ENCODE assay signal across 8 cellular contexts in genomic region chr5:65035212-65036206, GRCh38.
A peak's percentile ranks its signal among the peaks of the same experiment; 100 is the strongest.
DNase-seq lines count a peak whose midpoint lies in the region; ATAC-seq, FAIRE-seq and TF ChIP-seq lines count a peak whose summit lies in the region.

No MANE protein-coding gene starts in this region.

- TF ChIP-seq EP300 in A549 (IDR thresholded peaks at IDR 0.05), result no peak

- H3K27ac Mint-ChIP-seq in chondrocyte (ENCODE audit: unreplicated experiment), result peak overlapping the region; percentile 86

- DNase-seq in A549 (ENCODE audit: low read depth in 1 of 2, low spot score in 1 of 2) (peak; percentile 89 to 91), NCI-H446 (lab: John Stamatoyannopoulos, UW) (peak; percentile 67 to 82), chondrocyte (ENCODE audit: low spot score) (peak; percentile 95), kidney glomerular epithelial cell (lab: John Stamatoyannopoulos, UW) (peak; percentile 90)
- peak; percentile 58 to 59 for DNase-seq in activated CD4-positive, alpha-beta T cell treated with anti-CD3 and anti-CD28 coated beads for 24 hours (ENCODE audit: low read depth in 2 of 2)
- DNase-seq in stimulated activated CD4-positive, alpha-beta T cell treated with anti-CD3 and anti-CD28 coated beads, Interleukin-15, amount 100 ng/mL, for 48 hours (ENCODE audit: low read depth in 2 of 2), result peak; percentile 62 to 71

- peak overlapping the region; percentile 64 for H3K4me3 Mint-ChIP-seq in chondrocyte (ENCODE audit: unreplicated experiment)

- ATAC-seq in A549 (peak; percentile 94 to 97), GM18867 (IDR thresholded peaks at IDR 0.05; ENCODE audit: unreplicated experiment) (peak; percentile 91), HG03097 (IDR thresholded peaks at IDR 0.05; ENCODE audit: low FRiP score, unreplicated experiment) (peak; percentile 74)

- TF ChIP-seq RAD21 in A549 (conservative IDR thresholded peaks at IDR 0.05 in 1 of 2, IDR thresholded peaks at IDR 0.05 in 1 of 2), result peak in 1 of 2 experiments; percentile 20; a peak in 1 of 5 replicates

- no peaks in the 10 kb centered on the region for H3K9me3 ChIP-seq in A549

- no peaks in the 10 kb centered on the region for H3K36me3 Mint-ChIP-seq in chondrocyte (ENCODE audit: low read depth)

- H3K9me3 Mint-ChIP-seq in chondrocyte (ENCODE audit: low read depth), result no peaks in the 10 kb centered on the region

- H3K27ac ChIP-seq in A549, result peak overlapping the region; percentile 94

- H3K4me2 ChIP-seq in A549, result peak overlapping the region; percentile 73

- TF ChIP-seq POLR2A in A549 (IDR thresholded peaks at IDR 0.05; ENCODE audit: low read length), result peak; percentile 63

- POLR2A ChIA-PET in A549 (lab: Yijun Ruan, JAX), result interaction anchor here (0.5 to 2.1 kb wide), 5 partner anchors 9 to 176 kb away, joined by 3 to 11 read pairs (median 4); no protein-coding TSS in a partner anchor

- CTCF ChIA-PET in A549 (lab: Yijun Ruan, JAX), result interaction anchor here (0.6 to 1.3 kb wide), 4 partner anchors 16 to 154 kb away, joined by 3 read pairs; no protein-coding TSS in a partner anchor

- peaks cover 9% of the 10 kb centered on the region; the same call in 2 of the 3 replicates for H3K4me1 ChIP-seq in A549

- H3K4me3 ChIP-seq in A549, result peak overlapping the region; percentile 55

- TF ChIP-seq CTCF in A549 (IDR thresholded peaks at IDR 0.05), result no peak
- peak; percentile 38 for TF ChIP-seq CTCF in chondrocyte (IDR thresholded peaks at IDR 0.05)

- peaks cover 39% of the 10 kb centered on the region for H3K4me1 Mint-ChIP-seq in chondrocyte (ENCODE audit: low read depth)

- WGBS in A549 (ENCODE audit: missing lambda C conversion rate), result 8% methylated on average over 42 of the region's 68 CpGs

- H3K27me3 Mint-ChIP-seq in chondrocyte (ENCODE audit: low read depth), result no peaks in the 10 kb centered on the region

- FAIRE-seq in A549 (lab: Jason Lieb, UNC), result no peak

TF ChIP-seq in A549, 52 proteins besides CTCF, POLR2A, EP300 and RAD21:
- TF ChIP-seq REST (IDR thresholded peaks at IDR 0.05), result peak; percentile 14; the same call in 1 of the 2 replicates
- no peak for TF ChIP-seq ZFP36 (IDR thresholded peaks at IDR 0.05; ENCODE audit: borderline replicate concordance, partially characterized antibody)
- TF ChIP-seq PHF8 (IDR thresholded peaks at IDR 0.05; ENCODE audit: borderline replicate concordance, low read depth), result peak; percentile 66; the same call in 1 of the 2 replicates
- TF ChIP-seq EHF (CRISPR knock-in tag; IDR thresholded peaks at IDR 0.05), result peak; percentile 20; the same call in 1 of the 2 replicates
- 0 out of 2 replicates have a peak, but pooled peaks have one; percentile 20 for TF ChIP-seq ATOH8 (CRISPR knock-in tag; IDR thresholded peaks at IDR 0.05; ENCODE audit: low read depth)
- TF ChIP-seq TP53 (CRISPR knock-in tag; IDR thresholded peaks at IDR 0.05), result 0 out of 2 replicates have a peak, but pooled peaks have one; percentile 34
- TF ChIP-seq E2F6 (IDR thresholded peaks at IDR 0.05; ENCODE audit: borderline replicate concordance, low read depth), result peak; percentile 90
- TF ChIP-seq HDAC2 (IDR thresholded peaks at IDR 0.05), result no peak
- peak; percentile 54; the same call in 1 of the 2 replicates for TF ChIP-seq RFX5 (IDR thresholded peaks at IDR 0.05)
- TF ChIP-seq CBX8 (IDR thresholded peaks at IDR 0.05), result no peak
- no peak for TF ChIP-seq HEYL (CRISPR knock-in tag; IDR thresholded peaks at IDR 0.05)
- no peak for TF ChIP-seq HOXB13 (CRISPR knock-in tag; IDR thresholded peaks at IDR 0.05; ENCODE audit: low read depth)
- peak; percentile 24; the same call in 1 of the 3 replicates for TF ChIP-seq SMC3 (IDR thresholded peaks at IDR 0.05)
- TF ChIP-seq CBX2 (IDR thresholded peaks at IDR 0.05; ENCODE audit: borderline replicate concordance, low read depth), result no peak
- peak; percentile 51; the same call in 1 of the 2 replicates for TF ChIP-seq NFE2L2 (conservative IDR thresholded peaks at IDR 0.05; ENCODE audit: low read length)
- no peak for TF ChIP-seq FOSL2 (IDR thresholded peaks at IDR 0.05)
- TF ChIP-seq FOSL2 (CRISPR knock-in tag; IDR thresholded peaks at IDR 0.05), result peak; percentile 93
- peak; percentile 61 to 67; a peak in 3 of 5 replicates for TF ChIP-seq JUN (IDR thresholded peaks at IDR 0.05)
- TF ChIP-seq MAFK (IDR thresholded peaks at IDR 0.05; ENCODE audit: partially characterized antibody), result peak; percentile 99
- TF ChIP-seq RNF2 (IDR thresholded peaks at IDR 0.05; ENCODE audit: borderline replicate concordance, low read depth), result no peak
- no peak for TF ChIP-seq ELK1 (IDR thresholded peaks at IDR 0.05; ENCODE audit: low read depth, low read length)
- TF ChIP-seq MAX (IDR thresholded peaks at IDR 0.05), result peak; percentile 74
- peak; percentile 54; the same call in 1 of the 3 replicates for TF ChIP-seq BCL3 (IDR thresholded peaks at IDR 0.05)

Comparison
In these comparisons a context has a peak if more than half of its experiments do, and no peak if none do; other contexts are left out.
1. Peak in every context shown above with its lines: DNase-seq, ATAC-seq, H3K4me3 ChIP-seq and H3K27ac ChIP-seq.